In the genomic region with DNA sequence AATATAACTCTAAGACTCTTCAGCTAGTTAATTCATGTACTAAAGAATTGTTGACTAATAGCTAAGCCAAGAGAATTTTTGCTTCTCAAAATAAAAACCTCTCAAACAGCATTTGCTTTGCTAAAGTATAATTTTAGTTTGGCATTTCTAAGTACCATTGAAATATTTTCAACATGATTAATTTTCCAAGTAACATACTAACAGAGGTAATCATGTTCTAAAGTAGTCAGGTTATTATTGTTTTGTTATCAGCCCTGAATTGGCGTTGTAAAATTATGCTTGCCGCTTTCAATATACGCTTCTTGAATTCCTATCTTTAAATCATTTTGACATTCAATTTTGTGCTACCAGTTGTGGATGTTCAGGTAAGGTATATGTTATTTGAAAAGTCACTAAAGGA, we compare ENCODE assay signal across 9 cellular contexts.
"Had no signal": no experiment of that assay in that cellular context is flagged by ENCODE, and none has a peak within 500 bp of the region (broad histone marks: within the 10 kb centered on the region; RNA-seq: fewer than 3 reads in every experiment).

No MANE protein-coding gene starts in this region.

- H3K4me3 Mint-ChIP-seq: IgD-negative memory B cell had no signal

- H3K4me3 ChIP-seq: K562 had no signal

- ATAC-seq: HepG2, K562 had no signal

- H3K27me3 Mint-ChIP-seq: IgD-negative memory B cell had no signal

- DNase-seq: IMR-90, KBM-7, KG1 had no signal

- H3K27ac Mint-ChIP-seq: IgD-negative memory B cell had no signal

- H3K9me3 Mint-ChIP-seq: IgD-negative memory B cell had no signal

- H3K27ac ChIP-seq: HL-60, KMS-11 had no signal

- H3K36me3 Mint-ChIP-seq: IgD-negative memory B cell had no signal

- FAIRE-seq: HepG2, HTR-8/SVneo, K562 had no signal
